Comparison of ENCODE assay signal across 8 cellular contexts in the genomic region with DNA sequence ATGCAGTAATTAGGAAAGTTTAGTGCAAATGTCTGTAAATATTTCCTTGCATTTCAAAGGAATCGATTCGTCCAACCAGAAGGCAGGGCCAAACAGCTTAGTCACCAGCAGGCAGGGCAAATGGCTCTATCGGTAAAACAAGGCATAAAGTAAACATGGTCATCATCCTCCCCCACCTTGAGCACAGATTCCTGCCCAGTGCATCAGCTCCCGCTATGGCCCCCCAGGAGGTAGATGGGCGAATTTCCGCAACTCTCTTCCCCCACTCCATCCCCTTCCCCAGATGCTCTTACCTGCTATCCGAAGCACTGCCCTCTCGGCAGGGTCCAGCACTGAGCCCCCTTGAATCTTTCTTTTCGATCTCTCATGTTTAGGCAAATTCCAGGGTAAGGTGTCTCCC.
DNase-seq lines count a peak whose midpoint lies in the region; ATAC-seq and TF ChIP-seq lines count a peak whose summit lies in the region.

No MANE protein-coding gene starts in this region.

- intact Hi-C loops in CD14-positive monocyte (cut with micrococcal nuclease) = loop anchor here in 1 of 2 donors (5.0 kb wide), 1 partner anchor 214 kb away; no protein-coding TSS in a partner anchor

- H3K36me3 ChIP-seq in HUES6 (ENCODE audit: control insufficient read depth, insufficient read depth, low read length) = no peaks in the 10 kb centered on the region
- no peaks in the 10 kb centered on the region for H3K36me3 ChIP-seq in endocrine pancreas (ENCODE audit: control insufficient read depth, insufficient read depth, low read length)
- H3K36me3 ChIP-seq in muscle layer of duodenum (ENCODE audit: control insufficient read depth in 1 of 2, insufficient read depth in 2 of 2, low read length in 2 of 2) = no peaks in the 10 kb centered on the region

- H3K27me3 ChIP-seq in HUES6 (ENCODE audit: control insufficient read depth, insufficient read depth, low read length) = no peaks in the 10 kb centered on the region
- no peaks in the 10 kb centered on the region for H3K27me3 ChIP-seq in endocrine pancreas (ENCODE audit: control insufficient read depth, insufficient read depth, low read length)
- H3K27me3 ChIP-seq in muscle layer of duodenum (ENCODE audit: low read depth, low read length) = no peaks in the 10 kb centered on the region

- no peaks in the 10 kb centered on the region for H3K36me3 Mint-ChIP-seq in CD14-positive monocyte

- H3K9ac ChIP-seq in HUES6 (ENCODE audit: low read length) (peak overlapping the region; percentile 62), endocrine pancreas (ENCODE audit: control insufficient read depth, insufficient read depth, low read length) (peak overlapping the region; percentile 63)

- H3K4me3 ChIP-seq in HUES6 (ENCODE audit: low read depth, low read length) = peak overlapping the region; percentile 64
- H3K4me3 ChIP-seq in endocrine pancreas (ENCODE audit: control insufficient read depth, insufficient read depth, low read length) = peak overlapping the region; percentile 65
- peak overlapping the region; percentile 65 to 84 for H3K4me3 ChIP-seq in muscle layer of duodenum (ENCODE audit: low read depth in 1 of 2, low read length in 2 of 2)

- H3K9me3 ChIP-seq in HUES6 (ENCODE audit: control insufficient read depth, insufficient read depth, low read depth, low read length) (no peaks in the 10 kb centered on the region), endocrine pancreas (ENCODE audit: control insufficient read depth, low read length) (no peaks in the 10 kb centered on the region), muscle layer of duodenum (ENCODE audit: control insufficient read depth in 1 of 2, low read length in 2 of 2) (no peaks in the 10 kb centered on the region)

- peaks cover 25% of the 10 kb centered on the region for H3K4me1 Mint-ChIP-seq in CD14-positive monocyte

- ATAC-seq in GM21825 (IDR thresholded peaks at IDR 0.05; ENCODE audit: unreplicated experiment) (no peak), HG03571 (IDR thresholded peaks at IDR 0.05; ENCODE audit: unreplicated experiment) (no peak)

- peaks cover 7 to 11% (median 7%) of the 10 kb centered on the region in 3 donors for H3K27me3 Mint-ChIP-seq in CD14-positive monocyte (ENCODE audit: low read depth in 3 of 3)

- peak overlapping the region; percentile 12; the same call in 1 of the 2 replicates for H3K27ac ChIP-seq in HUES6 (ENCODE audit: low read depth, low read length)
- peak overlapping the region; percentile 35 for H3K27ac ChIP-seq in muscle layer of duodenum (ENCODE audit: low read length)

- peak overlapping the region; percentile 84 to 95 for H3K4me3 Mint-ChIP-seq in CD14-positive monocyte

- peak overlapping the region in 2 of 7 donors; percentile 1 to 17 for H3K27ac Mint-ChIP-seq in CD14-positive monocyte

- H3K4me1 ChIP-seq in HUES6 (ENCODE audit: control insufficient read depth, insufficient read depth, low read length) (peaks cover 47% of the 10 kb centered on the region), endocrine pancreas (ENCODE audit: control insufficient read depth, insufficient read depth, low read length) (peaks cover 10% of the 10 kb centered on the region), muscle layer of duodenum (ENCODE audit: control insufficient read depth in 1 of 2, insufficient read depth in 2 of 2, low read length in 2 of 2) (peaks cover 0 to 28% of the 10 kb centered on the region in 2 donors)

- peaks cover 0 to 2% (median 0%) of the 10 kb centered on the region in 7 donors for H3K9me3 Mint-ChIP-seq in CD14-positive monocyte

- DNase-seq in CD14-positive monocyte (ENCODE audit: low spot score) (no peak), NCI-H2196 treated with DMSO at 0.1 percent for 48 hours (lab: John Stamatoyannopoulos, UW; ENCODE audit: unreplicated experiment) (no peak), NOMO-1 treated with DMSO at 0.1 percent for 48 hours (lab: John Stamatoyannopoulos, UW; ENCODE audit: unreplicated experiment) (no peak)

- TF ChIP-seq CTCF in CD14-positive monocyte (IDR thresholded peaks at IDR 0.05) = no peak
